In the genomic region with DNA sequence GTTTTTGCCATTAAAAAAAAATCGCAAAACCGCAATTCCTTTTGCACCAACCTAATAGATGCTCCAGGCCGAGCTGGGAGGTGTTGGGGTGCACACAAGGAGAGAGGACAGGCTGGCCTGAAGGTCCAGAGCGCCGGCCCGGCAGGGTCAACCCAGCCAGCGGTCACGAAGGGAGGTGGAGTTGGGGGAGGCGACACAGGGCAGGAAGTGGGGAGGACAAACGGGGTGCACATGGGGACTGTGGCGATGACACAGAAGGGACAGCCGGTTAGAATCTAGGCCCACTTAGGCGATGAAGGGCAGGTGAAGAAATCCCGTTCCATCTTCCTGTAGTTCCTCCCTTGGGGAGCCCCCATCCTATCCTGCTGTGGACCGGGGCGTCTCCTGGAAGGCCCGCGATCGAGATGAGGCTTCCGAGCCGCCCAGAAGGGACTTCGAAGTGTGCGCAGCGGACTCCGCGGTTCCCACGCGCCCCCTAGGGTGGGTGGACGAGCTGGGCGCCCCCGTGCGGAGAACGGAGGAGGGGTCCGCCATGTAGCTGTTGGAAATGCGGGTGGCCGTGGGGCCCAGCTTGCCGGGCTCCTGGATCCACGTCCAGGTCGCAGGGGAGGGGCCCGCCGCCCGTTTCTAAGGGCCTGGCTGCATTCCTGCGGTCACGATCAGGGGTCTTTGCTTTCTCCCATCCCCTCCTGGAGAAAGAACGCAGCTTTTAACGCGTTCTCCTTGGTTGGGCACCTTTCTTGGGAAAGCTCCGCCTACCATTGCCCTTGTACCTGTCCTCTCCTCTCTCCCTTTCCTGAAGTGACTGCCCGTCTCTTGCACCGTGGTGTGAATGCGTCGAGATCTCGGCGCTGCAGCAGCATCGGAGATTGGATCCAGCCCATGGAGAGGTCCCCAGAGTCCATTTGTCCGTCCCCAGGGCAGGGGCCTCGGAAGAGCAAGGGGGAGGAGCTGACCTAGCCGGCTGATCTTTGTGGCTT, we compare ENCODE assay signal across 8 cellular contexts. TPM values are rescaled to one million over a fixed set of nuclear protein-coding genes. Genes with fewer than 3 reads are reported as not detected.
DNase-seq lines count a peak whose midpoint lies in the region; ATAC-seq, FAIRE-seq and TF ChIP-seq lines count a peak whose summit lies in the region.

No MANE protein-coding gene starts in this region.

- H2BK120ac ChIP-seq in mesendoderm (ENCODE audit: low read depth, low read length): no peak overlapping the region

- H3K4ac ChIP-seq in mesendoderm (ENCODE audit: low read depth, low read length): no peak overlapping the region

- peak overlapping the region; percentile 81 for H2AFZ ChIP-seq in astrocyte (ENCODE audit: low read depth, low read length)

- FAIRE-seq in astrocyte (lab: Jason Lieb, UNC): no peak

- no peak overlapping the region for H3K27ac Mint-ChIP-seq in astrocyte (ENCODE audit: unreplicated experiment)

- no peak overlapping the region for H3K56ac ChIP-seq in mesendoderm (ENCODE audit: low read length)

- peaks cover 10% of the 10 kb centered on the region for H3K9me3 Mint-ChIP-seq in astrocyte (ENCODE audit: unreplicated experiment)

- H4K5ac ChIP-seq in mesendoderm (ENCODE audit: low read length): no peak overlapping the region

- no peak overlapping the region for H3K18ac ChIP-seq in mesendoderm (ENCODE audit: low read length)

- no peaks in the 10 kb centered on the region for H3K79me1 ChIP-seq in mesendoderm (ENCODE audit: low read length)

- H2AK5ac ChIP-seq in mesendoderm (ENCODE audit: low read length): no peak overlapping the region

- H3K79me2 ChIP-seq in astrocyte (ENCODE audit: insufficient read depth, low read length) (no peaks in the 10 kb centered on the region), mesendoderm (ENCODE audit: control insufficient read depth, insufficient read depth, low read length) (no peaks in the 10 kb centered on the region)

- no peak overlapping the region for H3K4me3 Mint-ChIP-seq in astrocyte (ENCODE audit: unreplicated experiment)

- H3K36me3 ChIP-seq in astrocyte (ENCODE audit: insufficient read depth, low read length): no peaks in the 10 kb centered on the region
- H3K36me3 ChIP-seq in kidney epithelial cell (ENCODE audit: control insufficient read depth, insufficient read depth, low read length): no peaks in the 10 kb centered on the region
- no peaks in the 10 kb centered on the region for H3K36me3 ChIP-seq in mesendoderm (ENCODE audit: control insufficient read depth, insufficient read depth, low read length)

- H3K27me3 Mint-ChIP-seq in astrocyte (ENCODE audit: low read depth, unreplicated experiment): peaks cover 7% of the 10 kb centered on the region

- peaks cover 3% of the 10 kb centered on the region for H3K27me3 ChIP-seq in astrocyte (ENCODE audit: insufficient read depth, low read length)
- peaks cover 10% of the 10 kb centered on the region for H3K27me3 ChIP-seq in kidney epithelial cell (ENCODE audit: control insufficient read depth, insufficient read depth, low read length)
- H3K27me3 ChIP-seq in mesendoderm (ENCODE audit: insufficient read depth, low read length, poor library complexity): no peaks in the 10 kb centered on the region

- H3K27ac ChIP-seq in astrocyte (ENCODE audit: low read depth, low read length): no peak overlapping the region
- no peak overlapping the region for H3K27ac ChIP-seq in mesendoderm (ENCODE audit: low read depth, low read length)

- no peaks in the 10 kb centered on the region for H4K20me1 ChIP-seq in astrocyte (ENCODE audit: insufficient read depth, low read length)

- no peak for ATAC-seq in stimulated activated naive CD8-positive, alpha-beta T cell treated with anti-CD3 and anti-CD28 coated beads, Interleukin-15, Interleukin-2, amounts not matched to agents 100 U/mL and 50 U/mL, for 24 hours
- ATAC-seq in HG02571 (IDR thresholded peaks at IDR 0.05; ENCODE audit: unreplicated experiment): no peak
- no peak for ATAC-seq in HG03442 (IDR thresholded peaks at IDR 0.05; ENCODE audit: unreplicated experiment)

- H3K23ac ChIP-seq in mesendoderm (ENCODE audit: low read length): no peak overlapping the region

- H3K36me3 Mint-ChIP-seq in astrocyte (ENCODE audit: low read depth, unreplicated experiment): no peaks in the 10 kb centered on the region

- H3K4me1 Mint-ChIP-seq in astrocyte (ENCODE audit: low read depth, unreplicated experiment): peaks cover 4% of the 10 kb centered on the region

- peak; percentile 59 for DNase-seq in HuH-7 (ENCODE audit: low spot score)
- no peak for DNase-seq in astrocyte (ENCODE audit: low read depth)
- no peak for DNase-seq in kidney epithelial cell (ENCODE audit: low read depth)
- DNase-seq in stimulated activated naive CD8-positive, alpha-beta T cell treated with anti-CD3 and anti-CD28 coated beads, Interleukin-15, Interleukin-2, amounts not matched to agents 100 U/mL and 50 U/mL, for 24 hours: peak; percentile 32
- DNase-seq in mesendoderm: no peak
- DNase-seq in HK-2 (ENCODE audit: unreplicated experiment): no peak

- H3K4me2 ChIP-seq in astrocyte (ENCODE audit: low read length) (peak overlapping the region; percentile 79), mesendoderm (ENCODE audit: low read length) (no peak overlapping the region)

- H2BK15ac ChIP-seq in mesendoderm (replicated peaks; ENCODE audit: low read depth): no peak overlapping the region

- H3K4me3 ChIP-seq in astrocyte (ENCODE audit: insufficient read depth, low read depth, low read length) (peak overlapping the region; percentile 37), kidney epithelial cell (ENCODE audit: low read depth, low read length) (peak overlapping the region; percentile 35), mesendoderm (ENCODE audit: low read length) (no peak overlapping the region)

- no peak overlapping the region for H4K8ac ChIP-seq in mesendoderm (ENCODE audit: low read depth, low read length)

- no CpG with 5 or more reads among the region's 58 CpGs for WGBS in mesendoderm (ENCODE audit: extremely low coverage, insufficient coverage, low lambda C conversion rate)

- H3K9ac ChIP-seq in astrocyte (ENCODE audit: low read length) (no peak overlapping the region), mesendoderm (ENCODE audit: low read length) (no peak overlapping the region)

- TF ChIP-seq CTCF in astrocyte (IDR thresholded peaks at IDR 0.05; ENCODE audit: insufficient read depth, low read depth, low read length) (peak; percentile 5), kidney epithelial cell (IDR thresholded peaks at IDR 0.05; ENCODE audit: insufficient read depth, low read length, poor library complexity, severe bottlenecking) (peak; percentile 65)

- H2BK5ac ChIP-seq in mesendoderm (ENCODE audit: low read length): no peak overlapping the region

- H3K4me1 ChIP-seq in astrocyte (ENCODE audit: insufficient read depth, low read length) (no peaks in the 10 kb centered on the region), mesendoderm (ENCODE audit: control insufficient read depth, low read depth, low read length) (no peaks in the 10 kb centered on the region)

- H3K9me3 ChIP-seq in astrocyte (ENCODE audit: insufficient read depth, low read depth, low read length): no peaks in the 10 kb centered on the region

RNA-seq across cellular contexts. Expression of gene HPF1, which starts 17.0 kb away (rescaled TPM):
- total RNA-seq in astrocyte: 17.6 and 19.7 TPM in 2 replicates
- total RNA-seq in kidney epithelial cell: 35.2 and 36.1 TPM in 2 replicates
- 41.3 TPM for polyA plus RNA-seq in mesendoderm (2013, experiment 1 of 2)
- 42.1 TPM for polyA plus RNA-seq in mesendoderm (2013, experiment 2 of 2)

Comparison
In these comparisons a context has a peak if more than half of its experiments do, and no peak if none do; other contexts are left out.
1. DNase-seq: peak in HuH-7 (single experiment) and stimulated activated naive CD8-positive, alpha-beta T cell treated with anti-CD3 and anti-CD28 coated beads, Interleukin-15, Interleukin-2, amounts not matched to agents 100 U/mL and 50 U/mL, for 24 hours (single experiment); none in astrocyte (single experiment), kidney epithelial cell (single experiment), mesendoderm (single experiment) and HK-2 (single experiment).